ENCODE assay signal across 15 cellular contexts in genomic region chr9:15018238-15018637, GRCh38.
"Had no signal": no experiment of that assay in that cellular context is flagged by ENCODE, and none has a peak within 500 bp of the region (broad histone marks: within the 10 kb centered on the region; RNA-seq: fewer than 3 reads in every experiment).

No MANE protein-coding gene starts in this region.

- H3K27me3 Mint-ChIP-seq: activated naive CD8-positive, alpha-beta T cell treated with anti-CD3 and anti-CD28 coated beads for 36 hours; effector memory CD8-positive, alpha-beta T cell; progenitor cell of endocrine pancreas had no signal

- H3K27ac ChIP-seq: cardiac muscle cell, epithelial cell of prostate, right atrium auricular region, transverse colon had no signal

- ATAC-seq: activated CD4-positive, alpha-beta T cell treated with anti-CD3 and anti-CD28 coated beads for 36 hours; effector memory CD8-positive, alpha-beta T cell; left cardiac atrium had no signal

- H3K4me3 ChIP-seq: cardiac muscle cell, right atrium auricular region, transverse colon had no signal

- H3K36me3 ChIP-seq: cardiac muscle cell, right atrium auricular region, transverse colon had no signal

- H3K9me3 ChIP-seq: right atrium auricular region, transverse colon had no signal

- H3K27me3 ChIP-seq: cardiac muscle cell, right atrium auricular region, transverse colon had no signal

- H3K4me1 Mint-ChIP-seq: activated CD4-positive, alpha-beta T cell treated with anti-CD3 and anti-CD28 coated beads for 36 hours; activated naive CD8-positive, alpha-beta T cell treated with anti-CD3 and anti-CD28 coated beads for 36 hours; immature natural killer cell had no signal

- H3K9me3 Mint-ChIP-seq: activated naive CD8-positive, alpha-beta T cell treated with anti-CD3 and anti-CD28 coated beads for 36 hours; stimulated activated naive CD8-positive, alpha-beta T cell treated with anti-CD3 and anti-CD28 coated beads, Interleukin-15, Interleukin-2, amounts not matched to agents 100 ng/mL and 50 ng/mL, for 24 hours had no signal

- DNase-seq: activated CD4-positive, alpha-beta T cell treated with anti-CD3 and anti-CD28 coated beads for 36 hours; activated CD4-positive, alpha-beta T cell treated with anti-CD3 and anti-CD28 coated beads, Interleukin-2, amount 50 U/mL, for 48 hours; activated naive CD8-positive, alpha-beta T cell treated with anti-CD3 and anti-CD28 coated beads for 36 hours; amniotic stem cell; effector memory CD8-positive, alpha-beta T cell; foreskin fibroblast; immature natural killer cell; left cardiac atrium; SW 1271; transverse colon had no signal

- H3K36me3 Mint-ChIP-seq: activated naive CD8-positive, alpha-beta T cell treated with anti-CD3 and anti-CD28 coated beads for 36 hours; immature natural killer cell had no signal

- H3K27ac Mint-ChIP-seq: activated CD4-positive, alpha-beta T cell treated with anti-CD3 and anti-CD28 coated beads for 36 hours; activated naive CD8-positive, alpha-beta T cell treated with anti-CD3 and anti-CD28 coated beads for 36 hours; effector memory CD8-positive, alpha-beta T cell; immature natural killer cell; progenitor cell of endocrine pancreas; stimulated activated naive CD8-positive, alpha-beta T cell treated with anti-CD3 and anti-CD28 coated beads, Interleukin-15, Interleukin-2, amounts not matched to agents 100 ng/mL and 50 ng/mL, for 24 hours had no signal

- H3K4me3 Mint-ChIP-seq: activated CD4-positive, alpha-beta T cell treated with anti-CD3 and anti-CD28 coated beads for 36 hours; activated naive CD8-positive, alpha-beta T cell treated with anti-CD3 and anti-CD28 coated beads for 36 hours; effector memory CD8-positive, alpha-beta T cell; immature natural killer cell; stimulated activated naive CD8-positive, alpha-beta T cell treated with anti-CD3 and anti-CD28 coated beads, Interleukin-15, Interleukin-2, amounts not matched to agents 100 ng/mL and 50 ng/mL, for 24 hours had no signal

- H3K4me1 ChIP-seq: right atrium auricular region, transverse colon had no signal
